Comparison of ENCODE assay signal across 15 cellular contexts in the genomic region with DNA sequence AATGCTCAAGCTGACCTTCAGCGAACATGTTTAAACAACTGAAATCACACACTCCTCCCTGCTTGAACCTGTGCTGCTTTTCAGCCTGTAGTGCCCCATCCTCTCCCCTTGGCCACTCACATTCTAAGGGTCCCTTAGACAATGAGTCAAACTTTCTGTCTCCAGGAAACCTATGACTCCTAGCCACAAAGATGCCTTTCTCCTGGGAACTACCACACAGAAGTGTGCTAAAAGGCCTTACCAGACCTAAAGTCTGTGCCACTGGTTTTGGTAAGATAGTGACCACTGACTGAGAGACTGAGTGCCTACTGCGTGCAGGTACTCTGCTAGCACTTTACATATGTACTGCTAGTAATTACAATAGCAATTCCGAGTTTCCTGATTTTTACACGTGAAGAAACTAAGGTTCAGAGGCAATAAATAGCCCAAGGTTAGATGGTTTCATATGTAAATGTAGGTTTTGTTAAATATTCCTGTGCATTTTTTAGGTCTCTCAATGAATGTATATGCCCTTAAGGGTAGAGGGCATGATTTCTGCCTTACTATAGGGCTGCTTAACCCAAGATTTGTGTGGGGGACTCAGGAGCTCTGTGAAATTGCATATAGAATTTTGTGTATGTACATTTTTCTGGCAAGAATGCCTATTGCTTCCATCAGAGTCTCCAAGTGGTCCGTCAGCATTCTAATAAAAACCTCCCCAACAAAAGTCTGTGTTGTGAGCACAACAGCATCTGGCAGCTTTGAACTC.
DNase-seq lines count a peak whose midpoint lies in the region; ATAC-seq and TF ChIP-seq lines count a peak whose summit lies in the region.
"Had no signal": no experiment of that assay in that cellular context is flagged by ENCODE, and none has a peak within 500 bp of the region (broad histone marks: within the 10 kb centered on the region; RNA-seq: fewer than 3 reads in every experiment).

No MANE protein-coding gene starts in this region.

- no peak overlapping the region for H3K27ac Mint-ChIP-seq in activated naive CD8-positive, alpha-beta T cell treated with anti-CD3 and anti-CD28 coated beads, Interleukin-2, amount 50 U/mL, for 24 hours
- no peak overlapping the region for H3K27ac Mint-ChIP-seq in activated naive CD8-positive, alpha-beta T cell treated with anti-CD3 and anti-CD28 coated beads for 36 hours
- H3K27ac Mint-ChIP-seq in activated T-helper 2 cell treated with anti-CD3 and anti-CD28 coated beads, Interferon-gamma antibody, Interleukin-2, Interleukin-4, amounts not matched to agents 10 μg/mL and 5 μg/mL and 100 μg/mL, durations not matched to agents 14 hours and 24 hours and 36 hours, result peak overlapping the region; percentile 39
- H3K27ac Mint-ChIP-seq: memory B cell had no signal

- POLR2A ChIA-PET in GM10248 (lab: Yijun Ruan, JAX), result no interaction called here

- no peak overlapping the region for H3K4me3 ChIP-seq in iPS DF 6.9 (ENCODE audit: low read length)
- H3K4me3 ChIP-seq: A549, heart right ventricle had no signal

- no peak for TF ChIP-seq CTCF in GM10248 (IDR thresholded peaks at IDR 0.05; ENCODE audit: control extremely low read depth, extremely low read depth, low read depth, missing control alignments)

- CTCF ChIA-PET in GM10248 (lab: Yijun Ruan, JAX), result no interaction called here

- no peak overlapping the region for H3K4me3 Mint-ChIP-seq in activated naive CD8-positive, alpha-beta T cell treated with anti-CD3 and anti-CD28 coated beads, Interleukin-2, amount 50 U/mL, for 24 hours
- no peak overlapping the region for H3K4me3 Mint-ChIP-seq in activated naive CD8-positive, alpha-beta T cell treated with anti-CD3 and anti-CD28 coated beads for 36 hours
- no peak overlapping the region for H3K4me3 Mint-ChIP-seq in activated T-helper 2 cell treated with anti-CD3 and anti-CD28 coated beads, Interferon-gamma antibody, Interleukin-2, Interleukin-4, amounts not matched to agents 10 μg/mL and 5 μg/mL and 100 μg/mL, durations not matched to agents 14 hours and 24 hours and 36 hours (ENCODE audit: low read depth)
- H3K4me3 Mint-ChIP-seq: memory B cell had no signal

- 0 out of 2 replicates have a peak, but pooled peaks cover 2% of the 10 kb centered on the region for H3K36me3 ChIP-seq in iPS DF 6.9 (ENCODE audit: control insufficient read depth, insufficient read depth, low read length)

- no CpG with 5 or more reads among the region's 5 CpGs for WGBS in iPS DF 6.9 (ENCODE audit: insufficient coverage, insufficient read length)

- H3K27me3 Mint-ChIP-seq in activated naive CD8-positive, alpha-beta T cell treated with anti-CD3 and anti-CD28 coated beads, Interleukin-2, amount 50 U/mL, for 24 hours, result no peaks in the 10 kb centered on the region
- no peaks in the 10 kb centered on the region for H3K27me3 Mint-ChIP-seq in activated naive CD8-positive, alpha-beta T cell treated with anti-CD3 and anti-CD28 coated beads for 36 hours
- no peaks in the 10 kb centered on the region for H3K27me3 Mint-ChIP-seq in activated T-helper 2 cell treated with anti-CD3 and anti-CD28 coated beads, Interferon-gamma antibody, Interleukin-2, Interleukin-4, amounts not matched to agents 10 μg/mL and 5 μg/mL and 100 μg/mL, durations not matched to agents 14 hours and 24 hours and 36 hours (ENCODE audit: low read depth)
- H3K27me3 Mint-ChIP-seq: memory B cell had no signal

- no peaks in the 10 kb centered on the region for H3K9me3 ChIP-seq in iPS DF 6.9 (ENCODE audit: control insufficient read depth, insufficient read depth, low read length)
- H3K9me3 ChIP-seq: A549 had no signal

- H3K4me1 Mint-ChIP-seq in activated naive CD8-positive, alpha-beta T cell treated with anti-CD3 and anti-CD28 coated beads, Interleukin-2, amount 50 U/mL, for 24 hours, result peaks cover 37% of the 10 kb centered on the region
- peaks cover 27% of the 10 kb centered on the region for H3K4me1 Mint-ChIP-seq in activated naive CD8-positive, alpha-beta T cell treated with anti-CD3 and anti-CD28 coated beads for 36 hours
- H3K4me1 Mint-ChIP-seq in activated T-helper 2 cell treated with anti-CD3 and anti-CD28 coated beads, Interferon-gamma antibody, Interleukin-2, Interleukin-4, amounts not matched to agents 10 μg/mL and 5 μg/mL and 100 μg/mL, durations not matched to agents 14 hours and 24 hours and 36 hours (ENCODE audit: low read depth), result peaks cover 9% of the 10 kb centered on the region

- peaks cover 12% of the 10 kb centered on the region for H3K4me1 ChIP-seq in iPS DF 6.9 (ENCODE audit: control insufficient read depth, insufficient read depth, low read length)
- H3K4me1 ChIP-seq: A549, heart right ventricle had no signal

- no peaks in the 10 kb centered on the region for H3K9me3 Mint-ChIP-seq in activated naive CD8-positive, alpha-beta T cell treated with anti-CD3 and anti-CD28 coated beads, Interleukin-2, amount 50 U/mL, for 24 hours
- H3K9me3 Mint-ChIP-seq in activated naive CD8-positive, alpha-beta T cell treated with anti-CD3 and anti-CD28 coated beads for 36 hours, result no peaks in the 10 kb centered on the region
- no peaks in the 10 kb centered on the region for H3K9me3 Mint-ChIP-seq in activated T-helper 2 cell treated with anti-CD3 and anti-CD28 coated beads, Interferon-gamma antibody, Interleukin-2, Interleukin-4, amounts not matched to agents 10 μg/mL and 5 μg/mL and 100 μg/mL, durations not matched to agents 14 hours and 24 hours and 36 hours
- H3K9me3 Mint-ChIP-seq: memory B cell had no signal

- peaks cover 22% of the 10 kb centered on the region for H3K36me3 Mint-ChIP-seq in activated naive CD8-positive, alpha-beta T cell treated with anti-CD3 and anti-CD28 coated beads, Interleukin-2, amount 50 U/mL, for 24 hours (ENCODE audit: low read depth)
- H3K36me3 Mint-ChIP-seq in activated naive CD8-positive, alpha-beta T cell treated with anti-CD3 and anti-CD28 coated beads for 36 hours, result peaks cover 8% of the 10 kb centered on the region
- H3K36me3 Mint-ChIP-seq in activated T-helper 2 cell treated with anti-CD3 and anti-CD28 coated beads, Interferon-gamma antibody, Interleukin-2, Interleukin-4, amounts not matched to agents 10 μg/mL and 5 μg/mL and 100 μg/mL, durations not matched to agents 14 hours and 24 hours and 36 hours (ENCODE audit: low read depth), result peaks cover 8% of the 10 kb centered on the region

- no peak overlapping the region for H3K27ac ChIP-seq in iPS DF 6.9 (ENCODE audit: low read length)
- H3K27ac ChIP-seq: A549, heart right ventricle had no signal

- no peak for DNase-seq in activated naive CD8-positive, alpha-beta T cell treated with anti-CD3 and anti-CD28 coated beads, Interleukin-2, amount 50 U/mL, for 24 hours
- no peak for DNase-seq in activated naive CD8-positive, alpha-beta T cell treated with anti-CD3 and anti-CD28 coated beads for 36 hours
- no peak for DNase-seq in activated T-helper 2 cell treated with anti-CD3 and anti-CD28 coated beads, Interferon-gamma antibody, Interleukin-2, Interleukin-4, amounts not matched to agents 10 μg/mL and 5 μg/mL and 100 μg/mL, durations not matched to agents 14 hours and 24 hours and 36 hours (ENCODE audit: low spot score)
- DNase-seq in iPS DF 6.9 (ENCODE audit: low read depth, low spot score) (peak; percentile 20), GM19238 (ENCODE audit: insufficient read length, low spot score) (no peak), GM10248 (ENCODE audit: extremely low spot score) (no peak)
- DNase-seq: activated effector memory CD4-positive, alpha-beta T cell treated with Interleukin-2 at 50 U/mL for 16 hours; heart right ventricle; NCI-H187; NCI-H748 treated with DMSO at 0.1 percent for 48 hours; occipital lobe had no signal

- H3K27me3 ChIP-seq in iPS DF 6.9 (ENCODE audit: control insufficient read depth, insufficient read depth, low read length), result no peaks in the 10 kb centered on the region
- H3K27me3 ChIP-seq: heart right ventricle had no signal

- intact Hi-C loops in activated T-helper 2 cell treated with anti-CD3 and anti-CD28 coated beads, Interferon-gamma antibody, Interleukin-2, Interleukin-4, amounts not matched to agents 10 μg/mL and 5 μg/mL and 100 μg/mL, durations not matched to agents 14 hours and 24 hours and 36 hours (cut with micrococcal nuclease), result no loop called here

- ATAC-seq in activated naive CD8-positive, alpha-beta T cell treated with anti-CD3 and anti-CD28 coated beads, Interleukin-2, amount 50 U/mL, for 24 hours, result peak; percentile 12
- ATAC-seq in HG02623 (IDR thresholded peaks at IDR 0.05; ENCODE audit: unreplicated experiment), result no peak
- no peak for ATAC-seq in HG03571 (IDR thresholded peaks at IDR 0.05; ENCODE audit: unreplicated experiment)
- ATAC-seq: A549, heart right ventricle had no signal
